ENCODE assay signal across 8 cellular contexts in genomic region chr9:98998441-98999151, GRCh38. TPM values are rescaled to one million over a fixed set of nuclear protein-coding genes. Genes with fewer than 3 reads are reported as not detected.
DNase-seq lines count a peak whose midpoint lies in the region; ATAC-seq and TF ChIP-seq lines count a peak whose summit lies in the region.

No MANE protein-coding gene starts in this region.

- peaks cover 16% of the 10 kb centered on the region for H3K4me1 ChIP-seq in Loucy (ENCODE audit: insufficient read depth, low read length, poor library complexity, severe bottlenecking)
- H3K4me1 ChIP-seq in colonic mucosa = no peaks in the 10 kb centered on the region
- H3K4me1 ChIP-seq in left lung = peaks cover 25 to 27% of the 10 kb centered on the region in 2 donors

- H3K27ac ChIP-seq in colonic mucosa (peak overlapping the region; percentile 16), left lung (peak overlapping the region in 1 of 2 donors; percentile 46)

- intact Hi-C loops in colonic mucosa (cut with DNase I) (loop anchor here (5.0 kb wide), 1 partner anchor 141 kb away; no protein-coding TSS in a partner anchor), left lung (cut with DNase I) (loop anchor here in 1 of 2 donors (5.0 kb wide), 1 partner anchor 136 kb away; no protein-coding TSS in a partner anchor)

- H4K20me1 ChIP-seq in Loucy (ENCODE audit: insufficient read depth, low read length, poor library complexity, severe bottlenecking) = no peaks in the 10 kb centered on the region

- H3K9ac ChIP-seq in Loucy (ENCODE audit: low read depth, low read length, poor library complexity, severe bottlenecking) = no peak overlapping the region
- H3K9ac ChIP-seq in colonic mucosa (ENCODE audit: low read depth in 2 of 2, low read length in 2 of 2) = no peak overlapping the region

- H3K27me3 ChIP-seq in Loucy (ENCODE audit: insufficient read depth, low read length, poor library complexity, severe bottlenecking) (no peaks in the 10 kb centered on the region), colonic mucosa (no peaks in the 10 kb centered on the region), left lung (peaks cover 0 to 16% of the 10 kb centered on the region in 2 donors)

- H3K4me2 ChIP-seq in Loucy (ENCODE audit: low read depth, low read length, poor library complexity, severe bottlenecking) = no peak overlapping the region

- H3K36me3 ChIP-seq in Loucy (ENCODE audit: insufficient read depth, low read length) (no peaks in the 10 kb centered on the region), colonic mucosa (no peaks in the 10 kb centered on the region), left lung (no peaks in the 10 kb centered on the region)

- H2AFZ ChIP-seq in Loucy (ENCODE audit: low read length) = no peak overlapping the region; the same call in 1 of the 2 replicates

- H3K9me2 ChIP-seq in Loucy (replicated peaks; ENCODE audit: low read depth, low read length) = no peaks in the 10 kb centered on the region

- H3K4me3 ChIP-seq in Loucy (ENCODE audit: low read length, poor library complexity, severe bottlenecking) (no peak overlapping the region), colonic mucosa (no peak overlapping the region), left lung (no peak overlapping the region)

- H3K79me2 ChIP-seq in Loucy (ENCODE audit: insufficient read depth, low read length) = no peaks in the 10 kb centered on the region

- H3K9me3 ChIP-seq in Loucy (ENCODE audit: insufficient read depth, low read depth, low read length) = no peaks in the 10 kb centered on the region
- H3K9me3 ChIP-seq in colonic mucosa = no peaks in the 10 kb centered on the region
- H3K9me3 ChIP-seq in left lung = no peaks in the 10 kb centered on the region

- DNase-seq in AG08395 (ENCODE audit: low spot score) (peak; percentile 84), GM13977 (ENCODE audit: low spot score) (peak; percentile 75), colonic mucosa (peak; percentile 82), left lung (peak; percentile 77 to 93), dedifferentiated amniotic fluid mesenchymal stem cell (ENCODE audit: extremely low spot score) (no peak)
- peak; percentile 11 to 49 (median 32) for DNase-seq in activated CD4-positive, CD25-positive, alpha-beta regulatory T cell (lab: John Stamatoyannopoulos, UW)
- DNase-seq in stimulated activated CD4-positive, alpha-beta T cell treated with anti-CD3 and anti-CD28 coated beads, Interleukin-2, amount 100 ng/mL, for 4 hours (ENCODE audit: low read depth) = peak; percentile 35

- TF ChIP-seq CTCF in GM13977 (IDR thresholded peaks at IDR 0.05; ENCODE audit: extremely low read depth, insufficient read depth, missing control alignments) (peak; percentile 90), Loucy (conservative IDR thresholded peaks at IDR 0.05; ENCODE audit: low read length) (peak; percentile 92), colonic mucosa (IDR thresholded peaks at IDR 0.05) (peak; percentile 87), left lung (IDR thresholded peaks at IDR 0.05) (peak; percentile 83)

- in situ Hi-C loops in GM13977 (cut with MboI; ENCODE audit: low pct_unique_long_range_greater_than_20kb, low sequenced_read_pairs, unreplicated experiment) = loop anchor here (10.0 kb wide), 1 partner anchor 146 kb away; no protein-coding TSS in a partner anchor

- peak; percentile 87 for ATAC-seq in left lung

- H3F3A ChIP-seq in Loucy (ENCODE audit: low read depth) = no peaks in the 10 kb centered on the region

RNA-seq across cellular contexts. Expression of gene COL15A1, which starts 54.9 kb away (rescaled TPM):
- total RNA-seq in colonic mucosa (10 to 100 TPM in 1 of 2 donors, 1 to 10 TPM in 1; 6.0 to 16.0 TPM), left lung (10 to 100 TPM; 42.7 to 58.4 TPM)
